In the genomic region with DNA sequence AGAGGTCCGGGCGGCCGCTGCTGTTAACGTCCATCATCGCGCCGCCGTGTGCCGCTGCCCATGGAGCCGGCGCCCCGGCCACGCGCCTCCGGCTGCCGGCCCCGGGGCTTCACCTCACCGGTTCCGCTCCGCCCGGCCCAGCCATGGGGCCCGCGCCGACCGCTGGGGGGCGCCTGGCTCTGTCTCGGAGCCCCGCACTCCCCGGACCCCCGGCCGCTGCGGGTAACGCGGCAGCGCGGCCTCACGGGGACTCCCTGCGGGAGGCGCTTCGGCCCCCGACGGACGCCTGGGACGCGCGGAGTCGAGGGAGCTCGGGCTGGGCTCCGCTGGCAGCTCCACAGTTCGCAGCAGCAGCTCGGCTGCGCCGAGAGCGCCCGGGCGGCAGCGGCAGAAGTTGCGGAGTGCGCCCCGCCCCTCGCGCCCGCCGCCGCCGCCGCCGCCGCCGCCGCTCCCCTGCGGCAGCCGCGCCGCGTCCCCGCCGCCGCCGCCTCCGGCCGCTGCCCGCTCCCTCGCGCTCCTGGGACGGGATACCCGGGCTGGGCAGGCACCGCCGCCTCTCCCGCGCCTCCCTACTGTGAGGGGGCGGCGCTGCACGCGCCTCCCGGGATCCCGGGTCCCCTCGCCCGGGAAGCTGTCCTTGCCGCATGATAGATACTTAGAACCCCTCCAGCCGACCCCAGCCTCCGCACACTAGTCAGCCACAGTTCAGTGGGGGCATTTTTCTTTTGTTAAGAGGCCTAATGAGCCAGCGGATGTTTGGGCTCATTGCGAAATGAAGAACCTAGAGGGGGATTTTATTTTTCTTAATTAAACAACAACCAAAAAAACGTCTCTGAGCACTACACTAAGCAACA, we compare ENCODE assay signal across 1 cellular context.
TF ChIP-seq lines count a peak whose summit lies in the region.

Gene HTR7, minus strand, starts transcription at position 405 of the 854 bp plus-strand sequence. Its CDS starts 368 bp downstream, at position 37.

TF ChIP-seq in K562, 482 proteins besides CTCF, POLR2A, EP300 and RAD21 (continued from another document and continues in another):
- TF ChIP-seq, protein P1, sequence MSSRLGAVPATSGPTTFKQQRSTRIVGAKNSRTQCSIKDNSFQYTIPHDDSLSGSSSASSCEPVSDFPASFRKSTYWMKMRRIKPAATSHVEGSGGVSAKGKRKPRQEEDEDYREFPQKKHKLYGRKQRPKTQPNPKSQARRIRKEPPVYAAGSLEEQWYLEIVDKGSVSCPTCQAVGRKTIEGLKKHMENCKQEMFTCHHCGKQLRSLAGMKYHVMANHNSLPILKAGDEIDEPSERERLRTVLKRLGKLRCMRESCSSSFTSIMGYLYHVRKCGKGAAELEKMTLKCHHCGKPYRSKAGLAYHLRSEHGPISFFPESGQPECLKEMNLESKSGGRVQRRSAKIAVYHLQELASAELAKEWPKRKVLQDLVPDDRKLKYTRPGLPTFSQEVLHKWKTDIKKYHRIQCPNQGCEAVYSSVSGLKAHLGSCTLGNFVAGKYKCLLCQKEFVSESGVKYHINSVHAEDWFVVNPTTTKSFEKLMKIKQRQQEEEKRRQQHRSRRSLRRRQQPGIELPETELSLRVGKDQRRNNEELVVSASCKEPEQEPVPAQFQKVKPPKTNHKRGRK (tag; IDR thresholded peaks at IDR 0.05): no peak
- no peak for TF ChIP-seq FOXJ2 (tag; IDR thresholded peaks at IDR 0.05)
- TF ChIP-seq, protein P2, sequence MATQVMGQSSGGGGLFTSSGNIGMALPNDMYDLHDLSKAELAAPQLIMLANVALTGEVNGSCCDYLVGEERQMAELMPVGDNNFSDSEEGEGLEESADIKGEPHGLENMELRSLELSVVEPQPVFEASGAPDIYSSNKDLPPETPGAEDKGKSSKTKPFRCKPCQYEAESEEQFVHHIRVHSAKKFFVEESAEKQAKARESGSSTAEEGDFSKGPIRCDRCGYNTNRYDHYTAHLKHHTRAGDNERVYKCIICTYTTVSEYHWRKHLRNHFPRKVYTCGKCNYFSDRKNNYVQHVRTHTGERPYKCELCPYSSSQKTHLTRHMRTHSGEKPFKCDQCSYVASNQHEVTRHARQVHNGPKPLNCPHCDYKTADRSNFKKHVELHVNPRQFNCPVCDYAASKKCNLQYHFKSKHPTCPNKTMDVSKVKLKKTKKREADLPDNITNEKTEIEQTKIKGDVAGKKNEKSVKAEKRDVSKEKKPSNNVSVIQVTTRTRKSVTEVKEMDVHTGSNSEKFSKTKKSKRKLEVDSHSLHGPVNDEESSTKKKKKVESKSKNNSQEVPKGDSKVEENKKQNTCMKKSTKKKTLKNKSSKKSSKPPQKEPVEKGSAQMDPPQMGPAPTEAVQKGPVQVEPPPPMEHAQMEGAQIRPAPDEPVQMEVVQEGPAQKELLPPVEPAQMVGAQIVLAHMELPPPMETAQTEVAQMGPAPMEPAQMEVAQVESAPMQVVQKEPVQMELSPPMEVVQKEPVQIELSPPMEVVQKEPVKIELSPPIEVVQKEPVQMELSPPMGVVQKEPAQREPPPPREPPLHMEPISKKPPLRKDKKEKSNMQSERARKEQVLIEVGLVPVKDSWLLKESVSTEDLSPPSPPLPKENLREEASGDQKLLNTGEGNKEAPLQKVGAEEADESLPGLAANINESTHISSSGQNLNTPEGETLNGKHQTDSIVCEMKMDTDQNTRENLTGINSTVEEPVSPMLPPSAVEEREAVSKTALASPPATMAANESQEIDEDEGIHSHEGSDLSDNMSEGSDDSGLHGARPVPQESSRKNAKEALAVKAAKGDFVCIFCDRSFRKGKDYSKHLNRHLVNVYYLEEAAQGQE (CRISPR knock-in tag; IDR thresholded peaks at IDR 0.05; ENCODE audit: low read depth): no peak
- TF ChIP-seq MTA3 (IDR thresholded peaks at IDR 0.05; ENCODE audit: borderline replicate concordance): 0 out of 2 replicates have a peak, but pooled peaks have one; percentile 25
- TF ChIP-seq, protein P3, sequence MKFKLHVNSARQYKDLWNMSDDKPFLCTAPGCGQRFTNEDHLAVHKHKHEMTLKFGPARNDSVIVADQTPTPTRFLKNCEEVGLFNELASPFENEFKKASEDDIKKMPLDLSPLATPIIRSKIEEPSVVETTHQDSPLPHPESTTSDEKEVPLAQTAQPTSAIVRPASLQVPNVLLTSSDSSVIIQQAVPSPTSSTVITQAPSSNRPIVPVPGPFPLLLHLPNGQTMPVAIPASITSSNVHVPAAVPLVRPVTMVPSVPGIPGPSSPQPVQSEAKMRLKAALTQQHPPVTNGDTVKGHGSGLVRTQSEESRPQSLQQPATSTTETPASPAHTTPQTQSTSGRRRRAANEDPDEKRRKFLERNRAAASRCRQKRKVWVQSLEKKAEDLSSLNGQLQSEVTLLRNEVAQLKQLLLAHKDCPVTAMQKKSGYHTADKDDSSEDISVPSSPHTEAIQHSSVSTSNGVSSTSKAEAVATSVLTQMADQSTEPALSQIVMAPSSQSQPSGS (CRISPR knock-in tag; IDR thresholded peaks at IDR 0.05): no peak
- TF ChIP-seq MAX (CRISPR knock-in tag; IDR thresholded peaks at IDR 0.05): no peak
- TF ChIP-seq GATAD2A (IDR thresholded peaks at IDR 0.05): no peak
- TF ChIP-seq ZBTB8A (IDR thresholded peaks at IDR 0.05; ENCODE audit: partially characterized antibody): no peak
- TF ChIP-seq ZNF584 (CRISPR knock-in tag; IDR thresholded peaks at IDR 0.05; ENCODE audit: low read depth): no peak
- TF ChIP-seq ZNF507 (tag; conservative IDR thresholded peaks at IDR 0.05): no peak
- peak; percentile 28; the same call in 1 of the 2 replicates for TF ChIP-seq RB1 (IDR thresholded peaks at IDR 0.05; ENCODE audit: low read depth)
- TF ChIP-seq, protein P4, sequence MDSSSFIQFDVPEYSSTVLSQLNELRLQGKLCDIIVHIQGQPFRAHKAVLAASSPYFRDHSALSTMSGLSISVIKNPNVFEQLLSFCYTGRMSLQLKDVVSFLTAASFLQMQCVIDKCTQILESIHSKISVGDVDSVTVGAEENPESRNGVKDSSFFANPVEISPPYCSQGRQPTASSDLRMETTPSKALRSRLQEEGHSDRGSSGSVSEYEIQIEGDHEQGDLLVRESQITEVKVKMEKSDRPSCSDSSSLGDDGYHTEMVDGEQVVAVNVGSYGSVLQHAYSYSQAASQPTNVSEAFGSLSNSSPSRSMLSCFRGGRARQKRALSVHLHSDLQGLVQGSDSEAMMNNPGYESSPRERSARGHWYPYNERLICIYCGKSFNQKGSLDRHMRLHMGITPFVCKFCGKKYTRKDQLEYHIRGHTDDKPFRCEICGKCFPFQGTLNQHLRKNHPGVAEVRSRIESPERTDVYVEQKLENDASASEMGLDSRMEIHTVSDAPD (CRISPR knock-in tag; IDR thresholded peaks at IDR 0.05): no peak
- TF ChIP-seq ZNF232 (CRISPR knock-in tag; IDR thresholded peaks at IDR 0.05): no peak
- no peak for TF ChIP-seq BCOR (IDR thresholded peaks at IDR 0.05)
- TF ChIP-seq, protein P5, sequence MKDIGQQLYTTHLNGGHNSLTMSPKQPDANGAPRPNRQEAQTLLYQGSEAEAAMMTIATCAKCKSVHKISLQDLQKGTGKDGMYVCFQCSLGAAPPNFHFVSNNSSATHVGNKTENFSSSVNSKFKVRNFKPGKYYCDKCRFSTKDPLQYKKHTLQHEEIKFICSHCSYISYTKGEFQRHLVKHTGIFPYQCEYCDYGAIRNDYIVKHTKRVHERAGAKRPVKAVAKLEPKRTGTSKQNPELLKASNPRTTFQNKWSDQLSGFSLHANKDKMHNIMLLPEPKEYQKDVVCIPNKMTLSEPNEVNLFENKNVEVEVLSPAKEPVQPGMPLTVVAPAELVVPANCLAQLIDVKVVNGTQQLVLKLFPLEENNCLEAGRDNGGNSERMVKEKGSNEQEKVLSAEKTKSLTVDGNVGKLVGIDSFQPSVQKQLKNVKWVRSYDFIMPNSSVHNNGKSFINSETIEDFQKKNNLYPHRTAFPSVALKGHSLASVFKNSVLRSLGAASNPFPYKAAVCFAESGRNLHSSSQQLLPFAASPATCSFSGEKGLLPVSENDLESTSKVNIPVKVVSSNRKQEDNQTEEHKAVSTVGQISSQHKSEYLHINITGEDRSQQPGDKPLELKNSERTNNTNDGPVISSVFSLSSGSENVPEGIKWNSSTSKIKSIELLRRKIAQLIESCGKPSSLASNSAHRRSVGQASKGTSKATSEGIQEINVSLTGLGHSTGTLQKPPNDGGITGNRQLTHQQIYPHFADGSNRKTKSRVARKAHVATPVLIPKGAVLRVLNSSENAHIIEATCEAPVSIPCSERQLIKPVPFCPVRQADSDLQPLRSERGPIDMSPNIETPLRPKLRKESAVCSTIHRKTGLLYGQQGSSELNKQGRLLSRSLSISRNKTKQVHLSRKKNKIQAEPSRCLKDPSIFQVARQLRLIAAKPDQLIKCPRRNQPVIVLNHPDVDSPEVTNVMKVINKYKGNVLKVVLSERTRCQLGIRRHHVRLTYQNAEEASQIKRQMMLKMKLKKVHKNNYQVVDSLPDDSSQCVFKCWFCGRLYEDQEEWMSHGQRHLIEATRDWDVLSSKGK (CRISPR knock-in tag; IDR thresholded peaks at IDR 0.05): no peak
- TF ChIP-seq SMAD2 (IDR thresholded peaks at IDR 0.05; ENCODE audit: low read depth, low read length): no peak
- peak; percentile 46 for TF ChIP-seq VEZF1 (CRISPR knock-in tag; IDR thresholded peaks at IDR 0.05)
- TF ChIP-seq ZBTB7A (IDR thresholded peaks at IDR 0.05; ENCODE audit: borderline replicate concordance, control insufficient read depth, low read depth, low read length): peak; percentile 88; the same call in 1 of the 2 replicates
- no peak for TF ChIP-seq SIX5 (IDR thresholded peaks at IDR 0.05; ENCODE audit: borderline replicate concordance in 1 of 2, insufficient read depth in 1 of 2, low read depth in 1 of 2, low read length in 2 of 2)
- 0 out of 2 replicates have a peak, but pooled peaks have one; percentile 22 for TF ChIP-seq POLR2G (IDR thresholded peaks at IDR 0.05; ENCODE audit: low read depth, low read length)
- no peak for TF ChIP-seq NR1H2 (CRISPR knock-in tag; IDR thresholded peaks at IDR 0.05)
- TF ChIP-seq NONO (IDR thresholded peaks at IDR 0.05; ENCODE audit: low read depth in 2 of 2, low read length in 1 of 2): 0 out of 4 replicates have a peak, but pooled peaks of 1 of the 2 experiments have one; percentile 43
- TF ChIP-seq SMARCA4 (IDR thresholded peaks at IDR 0.05): no peak
- TF ChIP-seq, protein P6, sequence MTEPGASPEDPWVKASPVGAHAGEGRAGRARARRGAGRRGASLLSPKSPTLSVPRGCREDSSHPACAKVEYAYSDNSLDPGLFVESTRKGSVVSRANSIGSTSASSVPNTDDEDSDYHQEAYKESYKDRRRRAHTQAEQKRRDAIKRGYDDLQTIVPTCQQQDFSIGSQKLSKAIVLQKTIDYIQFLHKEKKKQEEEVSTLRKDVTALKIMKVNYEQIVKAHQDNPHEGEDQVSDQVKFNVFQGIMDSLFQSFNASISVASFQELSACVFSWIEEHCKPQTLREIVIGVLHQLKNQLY (CRISPR knock-in tag; conservative IDR thresholded peaks at IDR 0.05): no peak
- TF ChIP-seq ZSCAN29 (IDR thresholded peaks at IDR 0.05): no peak
- no peak for TF ChIP-seq ZNF57 (CRISPR knock-in tag; IDR thresholded peaks at IDR 0.05)
- TF ChIP-seq ZNF274 (IDR thresholded peaks at IDR 0.05; ENCODE audit: borderline replicate concordance, low read depth, low read length): no peak
- no peak for TF ChIP-seq BMI1 (IDR thresholded peaks at IDR 0.05; ENCODE audit: low read length)
- TF ChIP-seq MYBL2 (IDR thresholded peaks at IDR 0.05; ENCODE audit: low read depth): no peak
- TF ChIP-seq MYBL2 (CRISPR knock-in tag; IDR thresholded peaks at IDR 0.05; ENCODE audit: borderline replicate concordance): no peak
- TF ChIP-seq FIP1L1 (IDR thresholded peaks at IDR 0.05; ENCODE audit: low read depth, low read length, poor library complexity, severe bottlenecking): no peak
- no peak for TF ChIP-seq PURB (CRISPR knock-in tag; IDR thresholded peaks at IDR 0.05; ENCODE audit: low read depth)
- TF ChIP-seq, protein P7, sequence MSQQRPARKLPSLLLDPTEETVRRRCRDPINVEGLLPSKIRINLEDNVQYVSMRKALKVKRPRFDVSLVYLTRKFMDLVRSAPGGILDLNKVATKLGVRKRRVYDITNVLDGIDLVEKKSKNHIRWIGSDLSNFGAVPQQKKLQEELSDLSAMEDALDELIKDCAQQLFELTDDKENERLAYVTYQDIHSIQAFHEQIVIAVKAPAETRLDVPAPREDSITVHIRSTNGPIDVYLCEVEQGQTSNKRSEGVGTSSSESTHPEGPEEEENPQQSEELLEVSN (IDR thresholded peaks at IDR 0.05; ENCODE audit: borderline replicate concordance in 1 of 2, extremely low read depth in 1 of 2, insufficient read depth in 1 of 2, insufficient read length in 1 of 2, low read depth in 1 of 2, low read length in 1 of 2, poor library complexity in 1 of 2, severe bottlenecking in 1 of 2): peak in 1 of 2 experiments; percentile 56
- TF ChIP-seq ZNF143 (CRISPR knock-in tag; IDR thresholded peaks at IDR 0.05): no peak
- TF ChIP-seq ZZZ3 (IDR thresholded peaks at IDR 0.05): no peak
- no peak for TF ChIP-seq BRF2 (IDR thresholded peaks at IDR 0.05; ENCODE audit: borderline replicate concordance, insufficient read depth, insufficient read length)
- no peak for TF ChIP-seq ZNF121 (CRISPR knock-in tag; conservative IDR thresholded peaks at IDR 0.05)
- no peak for TF ChIP-seq ZNF77 (CRISPR knock-in tag; IDR thresholded peaks at IDR 0.05)
- 0 out of 2 replicates have a peak, but pooled peaks have one; percentile 42 for TF ChIP-seq CXXC5 (CRISPR knock-in tag; IDR thresholded peaks at IDR 0.05)
- TF ChIP-seq SNRNP70 (optimal IDR thresholded peaks at IDR 0.05; ENCODE audit: low read depth, low read length): no peak
- no peak for TF ChIP-seq RBM34 (IDR thresholded peaks at IDR 0.05; ENCODE audit: borderline replicate concordance, insufficient read depth, low read length)
- TF ChIP-seq ZFPM2 (CRISPR knock-in tag; IDR thresholded peaks at IDR 0.05): no peak
- TF ChIP-seq MEIS2 (IDR thresholded peaks at IDR 0.05; ENCODE audit: partially characterized antibody): no peak
- TF ChIP-seq NFIC (IDR thresholded peaks at IDR 0.05): no peak
- no peak for TF ChIP-seq ZNF76 (CRISPR knock-in tag; IDR thresholded peaks at IDR 0.05; ENCODE audit: borderline replicate concordance)
- TF ChIP-seq YBX1 (IDR thresholded peaks at IDR 0.05): no peak
- no peak for TF ChIP-seq ZNF79 (CRISPR knock-in tag; IDR thresholded peaks at IDR 0.05; ENCODE audit: low read depth)
